ENCODE assay signal across 17 cellular contexts in genomic region chr5:108556414-108556813, GRCh38.
DNase-seq lines count a peak whose midpoint lies in the region; ATAC-seq, FAIRE-seq and TF ChIP-seq lines count a peak whose summit lies in the region.
"Had no signal": no experiment of that assay in that cellular context is flagged by ENCODE, and none has a peak within 500 bp of the region (broad histone marks: within the 10 kb centered on the region; RNA-seq: fewer than 3 reads in every experiment).

No MANE protein-coding gene starts in this region.

- no peak overlapping the region for H2BK12ac ChIP-seq in H1 (ENCODE audit: low read depth, low read length)

- H3K4me1 ChIP-seq in SK-N-SH (ENCODE audit: control insufficient read depth in 1 of 2, insufficient read depth in 2 of 2, low read depth in 1 of 2, low read length in 1 of 2) (no peaks in the 10 kb centered on the region; a peak in 1 of 4 replicates), H1 (replicated peaks in 1 of 4; ENCODE audit: control insufficient read depth in 3 of 4, insufficient read depth in 4 of 4, low read length in 3 of 4) (peaks cover 0 to 7% (median 0%) of the 10 kb centered on the region in 4 experiments; a peak in 4 of 7 replicates)
- H3K4me1 ChIP-seq: BLaER1 treated with 17β-estradiol and CSF1 and Interleukin-3, amounts not matched to agents 10 nM and 100 nM had no signal

- H4K91ac ChIP-seq in H1 (replicated peaks; ENCODE audit: insufficient read length, low read length) = peak overlapping the region; percentile 59

- TF ChIP-seq CTCF in SK-N-SH (IDR thresholded peaks at IDR 0.05) (no peak), H1 (IDR thresholded peaks at IDR 0.05; ENCODE audit: control extremely low read depth in 1 of 3, insufficient read depth in 1 of 3, low read depth in 1 of 3, low read length in 3 of 3) (no peak), neural cell (IDR thresholded peaks at IDR 0.05; ENCODE audit: poor library complexity, severe bottlenecking) (no peak)

- no peaks in the 10 kb centered on the region for H3K9me3 ChIP-seq in SK-N-SH
- peaks cover 0 to 8% of the 10 kb centered on the region in 2 experiments; a peak in 1 of 4 replicates for H3K9me3 ChIP-seq in H1 (ENCODE audit: insufficient read depth in 2 of 2, low read depth in 1 of 2, low read length in 1 of 2)
- no peaks in the 10 kb centered on the region for H3K9me3 ChIP-seq in neural cell (ENCODE audit: low read length)

- H3K23me2 ChIP-seq in H1 (ENCODE audit: low read depth, low read length) = no peaks in the 10 kb centered on the region

- H4K20me1 ChIP-seq in SK-N-SH (ENCODE audit: insufficient read depth) (no peaks in the 10 kb centered on the region), H1 (replicated peaks in 1 of 2; ENCODE audit: control insufficient read depth in 1 of 2, insufficient read depth in 2 of 2, low read length in 2 of 2) (no peaks in the 10 kb centered on the region), neural cell (ENCODE audit: insufficient read depth) (no peaks in the 10 kb centered on the region)
- H4K20me1 ChIP-seq: BLaER1 treated with 17β-estradiol and CSF1 and Interleukin-3, amounts not matched to agents 10 nM and 100 nM had no signal

- FAIRE-seq in H1 (lab: Jason Lieb, UNC) (no peak), frontal cortex (lab: Jason Lieb, UNC) (no peak)
- FAIRE-seq: GM12878, GM18507 had no signal

- H3K9me2 ChIP-seq in SK-N-SH = no peaks in the 10 kb centered on the region
- no peaks in the 10 kb centered on the region for H3K9me2 ChIP-seq in neural cell (ENCODE audit: insufficient read depth, low read length)

- H3K4ac ChIP-seq in H1 (replicated peaks; ENCODE audit: insufficient read length, low read depth, low read length) = no peak overlapping the region

- no peak overlapping the region for H3K23ac ChIP-seq in H1 (ENCODE audit: insufficient read length)

- no peak overlapping the region for H2AFZ ChIP-seq in SK-N-SH (ENCODE audit: low read depth)
- no peak overlapping the region for H2AFZ ChIP-seq in H1 (ENCODE audit: low read length)
- H2AFZ ChIP-seq in neural cell (ENCODE audit: low read depth, low read length) = no peak overlapping the region
- H2AFZ ChIP-seq: GM23248 had no signal

- TF ChIP-seq EP300 in SK-N-SH (IDR thresholded peaks at IDR 0.05; ENCODE audit: borderline replicate concordance in 1 of 2, low read depth in 1 of 2, low read length in 1 of 2) = no peak
- TF ChIP-seq EP300 in H1 (IDR thresholded peaks at IDR 0.05; ENCODE audit: borderline replicate concordance in 1 of 2, low read depth in 2 of 2, low read length in 2 of 2) = no peak
- peak; percentile 85 for TF ChIP-seq EP300 in neural cell (conservative IDR thresholded peaks at IDR 0.05; ENCODE audit: poor library complexity, severe bottlenecking)

- H3K27me3 Mint-ChIP-seq in naive thymus-derived CD8-positive, alpha-beta T cell = peaks cover 0 to 11% (median 1%) of the 10 kb centered on the region in 5 donors
- peaks cover 6% of the 10 kb centered on the region for H3K27me3 Mint-ChIP-seq in stimulated activated memory B cell treated with anti-CD40 and anti-IgM and Interleukin-4, amounts not matched to agents 10 μg/mL and 1 μg/mL and 100 μg/mL, for 72 hours
- H3K27me3 Mint-ChIP-seq: CD4-positive, CD25-positive, alpha-beta regulatory T cell had no signal

- H3K27ac Mint-ChIP-seq in naive thymus-derived CD8-positive, alpha-beta T cell = no peak overlapping the region
- H3K27ac Mint-ChIP-seq in stimulated activated memory B cell treated with anti-CD40 and anti-IgM and Interleukin-4, amounts not matched to agents 10 μg/mL and 1 μg/mL and 100 μg/mL, for 72 hours = no peak overlapping the region
- H3K27ac Mint-ChIP-seq: CD4-positive, CD25-positive, alpha-beta regulatory T cell had no signal

- peak overlapping the region; percentile 3; the same call in 1 of the 2 replicates for H2BK20ac ChIP-seq in H1 (ENCODE audit: low read length)

- H3K4me1 Mint-ChIP-seq in naive thymus-derived CD8-positive, alpha-beta T cell = no peaks in the 10 kb centered on the region
- no peaks in the 10 kb centered on the region for H3K4me1 Mint-ChIP-seq in stimulated activated memory B cell treated with anti-CD40 and anti-IgM and Interleukin-4, amounts not matched to agents 10 μg/mL and 1 μg/mL and 100 μg/mL, for 72 hours
- H3K4me1 Mint-ChIP-seq: CD4-positive, CD25-positive, alpha-beta regulatory T cell had no signal

- ATAC-seq in naive thymus-derived CD8-positive, alpha-beta T cell = no peak
- no peak for ATAC-seq in stimulated activated memory B cell treated with anti-CD40 and anti-IgM and Interleukin-4, amounts not matched to agents 10 μg/mL and 1 μg/mL and 100 μg/mL, for 72 hours
- ATAC-seq: GM12878 had no signal

- no peaks in the 10 kb centered on the region for H3K79me2 ChIP-seq in SK-N-SH (ENCODE audit: insufficient read depth)
- no peaks in the 10 kb centered on the region for H3K79me2 ChIP-seq in H1 (ENCODE audit: control insufficient read depth in 1 of 2, insufficient read depth in 2 of 2, low read length in 2 of 2)
- H3K79me2 ChIP-seq in neural cell (replicated peaks; ENCODE audit: insufficient read depth, low read length) = no peaks in the 10 kb centered on the region

- H3K36me3 ChIP-seq in SK-N-SH (replicated peaks in 1 of 2; ENCODE audit: control insufficient read depth in 1 of 2, insufficient read depth in 2 of 2, low read length in 1 of 2) (no peaks in the 10 kb centered on the region), H1 (ENCODE audit: control insufficient read depth in 2 of 4, insufficient read depth in 4 of 4, low read length in 3 of 4) (no peaks in the 10 kb centered on the region; a peak in 2 of 8 replicates), neural cell (ENCODE audit: insufficient read depth, low read length) (no peaks in the 10 kb centered on the region)
- H3K36me3 ChIP-seq: BLaER1 treated with 17β-estradiol and CSF1 and Interleukin-3, amounts not matched to agents 10 nM and 100 nM had no signal

- no peak overlapping the region for H3K18ac ChIP-seq in H1 (ENCODE audit: extremely low read depth, low read length)

- no peaks in the 10 kb centered on the region for H3K79me1 ChIP-seq in H1 (ENCODE audit: low read depth, low read length)

- H4K5ac ChIP-seq in H1 (ENCODE audit: insufficient read length, low read depth, low read length) = no peak overlapping the region

- H3K27me3 ChIP-seq in SK-N-SH (ENCODE audit: insufficient read depth) = no peaks in the 10 kb centered on the region; the same call in 1 of the 2 replicates
- no peaks in the 10 kb centered on the region; a peak in 1 of 7 replicates for H3K27me3 ChIP-seq in H1 (replicated peaks in 1 of 4; ENCODE audit: control insufficient read depth in 3 of 4, extremely low read depth in 1 of 4, insufficient read depth in 3 of 4, low read length in 3 of 4)
- no peaks in the 10 kb centered on the region for H3K27me3 ChIP-seq in neural cell (ENCODE audit: insufficient read depth, low read depth, low read length)
- H3K27me3 ChIP-seq: BLaER1 treated with 17β-estradiol and CSF1 and Interleukin-3, amounts not matched to agents 10 nM and 100 nM had no signal

- no peak overlapping the region for H3K4me3 Mint-ChIP-seq in naive thymus-derived CD8-positive, alpha-beta T cell
- H3K4me3 Mint-ChIP-seq in stimulated activated memory B cell treated with anti-CD40 and anti-IgM and Interleukin-4, amounts not matched to agents 10 μg/mL and 1 μg/mL and 100 μg/mL, for 72 hours = no peak overlapping the region
- H3K4me3 Mint-ChIP-seq: CD4-positive, CD25-positive, alpha-beta regulatory T cell had no signal

- H2BK5ac ChIP-seq in H1 (ENCODE audit: low read depth, low read length) = no peak overlapping the region; the same call in 1 of the 2 replicates

- H3K9ac ChIP-seq in SK-N-SH = no peak overlapping the region
- H3K9ac ChIP-seq in H1 (replicated peaks in 1 of 4; ENCODE audit: extremely low read depth in 1 of 4, low read depth in 3 of 4, low read length in 3 of 4) = peak overlapping the region in 1 of 4 experiments; percentile 34; a peak in 1 of 7 replicates
- no peak overlapping the region for H3K9ac ChIP-seq in neural cell (ENCODE audit: low read length)
- H3K9ac ChIP-seq: BLaER1 treated with 17β-estradiol and CSF1 and Interleukin-3, amounts not matched to agents 10 nM and 100 nM; GM23248 had no signal

- H2BK120ac ChIP-seq in H1 (replicated peaks; ENCODE audit: low read depth, low read length) = no peak overlapping the region

- H3K9me3 Mint-ChIP-seq in naive thymus-derived CD8-positive, alpha-beta T cell = peaks cover 0 to 3% (median 0%) of the 10 kb centered on the region in 9 donors
- no peaks in the 10 kb centered on the region for H3K9me3 Mint-ChIP-seq in stimulated activated memory B cell treated with anti-CD40 and anti-IgM and Interleukin-4, amounts not matched to agents 10 μg/mL and 1 μg/mL and 100 μg/mL, for 72 hours

- H3K56ac ChIP-seq in H1 (replicated peaks; ENCODE audit: insufficient read length, low read depth, low read length) = no peak overlapping the region

- no peaks in the 10 kb centered on the region for H3F3A ChIP-seq in SK-N-SH (replicated peaks; ENCODE audit: insufficient read depth)
- H3F3A ChIP-seq in neural cell (ENCODE audit: insufficient read depth, low read length, poor library complexity, severe bottlenecking) = no peaks in the 10 kb centered on the region

- no peak for TF ChIP-seq RAD21 in SK-N-SH (IDR thresholded peaks at IDR 0.05; ENCODE audit: low read length)
- TF ChIP-seq RAD21 in H1 (IDR thresholded peaks at IDR 0.05 in 1 of 2, conservative IDR thresholded peaks at IDR 0.05 in 1 of 2; ENCODE audit: low read depth in 2 of 2, low read length in 2 of 2) = no peak
- TF ChIP-seq RAD21 in neural cell (conservative IDR thresholded peaks at IDR 0.05) = no peak

- H2BK15ac ChIP-seq in H1 (ENCODE audit: low read length) = no peak overlapping the region

- POLR2A ChIA-PET in SK-N-SH (lab: Yijun Ruan, JAX) = no interaction called here
- POLR2A ChIA-PET in H1 (lab: Charles Lee; ENCODE audit: partially characterized antibody) = no interaction called here
- POLR2A ChIA-PET in naive thymus-derived CD8-positive, alpha-beta T cell (lab: Charles Lee) = no interaction called here

- H3K27ac ChIP-seq in SK-N-SH (ENCODE audit: low read depth in 2 of 2, low read length in 1 of 2) = no peak overlapping the region
- no peak overlapping the region for H3K27ac ChIP-seq in H1 (ENCODE audit: low read depth, low read length)
- H3K27ac ChIP-seq in neural cell (ENCODE audit: low read length) = peak overlapping the region; percentile 37
- H3K27ac ChIP-seq: BLaER1 treated with 17β-estradiol and CSF1 and Interleukin-3, amounts not matched to agents 10 nM and 100 nM; GM23248 had no signal

- H3K4me2 ChIP-seq in SK-N-SH (no peak overlapping the region), H1 (ENCODE audit: insufficient read depth in 1 of 2, low read depth in 2 of 2, low read length in 2 of 2) (no peak overlapping the region), neural cell (ENCODE audit: low read length) (no peak overlapping the region)
- H3K4me2 ChIP-seq: BLaER1 treated with 17β-estradiol and CSF1 and Interleukin-3, amounts not matched to agents 10 nM and 100 nM had no signal

- no peak overlapping the region for H2AK5ac ChIP-seq in H1 (ENCODE audit: low read depth, low read length)

- H4K8ac ChIP-seq in H1 (ENCODE audit: extremely low read depth, insufficient read depth, low read length) = no peak overlapping the region

- no peak for TF ChIP-seq POLR2A in H1 (IDR thresholded peaks at IDR 0.05; ENCODE audit: control extremely low read depth in 1 of 2, low read depth in 2 of 2, low read length in 2 of 2)

- CTCF ChIA-PET in SK-N-SH (lab: Yijun Ruan, JAX) (no interaction called here), H1 (lab: Charles Lee; ENCODE audit: partially characterized antibody) (no interaction called here)

- no peaks in the 10 kb centered on the region for H3K36me3 Mint-ChIP-seq in naive thymus-derived CD8-positive, alpha-beta T cell
- no peaks in the 10 kb centered on the region for H3K36me3 Mint-ChIP-seq in stimulated activated memory B cell treated with anti-CD40 and anti-IgM and Interleukin-4, amounts not matched to agents 10 μg/mL and 1 μg/mL and 100 μg/mL, for 72 hours
- H3K36me3 Mint-ChIP-seq: CD4-positive, CD25-positive, alpha-beta regulatory T cell had no signal

- WGBS in SK-N-SH (ENCODE audit: low lambda C conversion rate) = 30% methylated on average over 3 of the region's 3 CpGs
- 89% methylated on average over 3 of the region's 3 CpGs; no CpG with 5 or more reads in 1 of the 2 experiments for WGBS in H1 (ENCODE audit: extremely low coverage in 1 of 2, insufficient coverage in 1 of 2, insufficient read length in 1 of 2, insufficient replicate concordance in 2 of 2, low coverage in 1 of 2, low lambda C conversion rate in 2 of 2, missing lambda C conversion rate in 1 of 2), 2 experiments

- no peak overlapping the region for H3K14ac ChIP-seq in H1 (ENCODE audit: insufficient read length)

- H3K4me3 ChIP-seq in SK-N-SH (ENCODE audit: low read depth in 2 of 2, low read length in 1 of 2) (no peak overlapping the region), H1 (ENCODE audit: extremely low read depth in 1 of 4, insufficient read depth in 2 of 4, low read depth in 3 of 4, low read length in 4 of 4) (no peak overlapping the region), neural cell (ENCODE audit: low read length) (peak overlapping the region; percentile 3)
- H3K4me3 ChIP-seq: BLaER1 treated with 17β-estradiol and CSF1 and Interleukin-3, amounts not matched to agents 10 nM and 100 nM; GM12878; GM23248 had no signal

- DNase-seq in NCI-H2227 (lab: John Stamatoyannopoulos, UW; ENCODE audit: unreplicated experiment) (peak; percentile 2), NCI-H2227 treated with DMSO at 0.1 percent for 48 hours (lab: John Stamatoyannopoulos, UW) (no peak), SK-N-SH (peak; percentile 30), H1 (ENCODE audit: low read depth in 1 of 2, low spot score in 2 of 2) (no peak), frontal cortex (ENCODE audit: low spot score in 2 of 2) (no peak)
- no peak for DNase-seq in naive thymus-derived CD8-positive, alpha-beta T cell
- DNase-seq: 8988T; AML-193; CD4-positive, CD25-positive, alpha-beta regulatory T cell; DMS 273 treated with DMSO at 0.1 percent for 48 hours; GM23248; H7 had no signal

Comparison
In these comparisons a context has a peak if more than half of its experiments do, and no peak if none do; other contexts are left out.
1. DNase-seq: peak in NCI-H2227 (single experiment) and SK-N-SH (single experiment); none in NCI-H2227 treated with DMSO at 0.1 percent for 48 hours (single experiment), H1 (0 of 2), frontal cortex (0 of 2) and naive thymus-derived CD8-positive, alpha-beta T cell (0 of 10).